Comparison of ENCODE assay signal across 19 cellular contexts in the genomic region with DNA sequence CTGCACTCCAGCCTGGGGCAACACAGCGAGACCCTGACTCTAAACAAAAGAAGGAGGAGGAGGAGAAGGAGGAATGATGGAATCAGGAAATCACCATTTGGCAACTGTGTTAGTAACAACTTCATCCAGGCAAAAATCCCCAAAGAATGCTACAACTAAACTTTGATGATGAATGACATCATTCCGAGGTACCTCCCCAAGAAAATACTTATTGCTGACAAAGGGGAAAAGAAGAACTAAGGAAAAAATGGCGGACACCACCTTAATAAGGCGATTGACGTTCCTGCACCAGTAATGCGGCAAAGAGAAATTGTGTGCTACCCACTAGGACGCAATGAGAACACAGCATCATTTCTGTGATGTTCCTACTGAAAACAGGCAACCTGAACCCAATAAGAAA.
DNase-seq lines count a peak whose midpoint lies in the region; ATAC-seq, FAIRE-seq and TF ChIP-seq lines count a peak whose summit lies in the region.
"Had no signal": no experiment of that assay in that cellular context is flagged by ENCODE, and none has a peak within 500 bp of the region (broad histone marks: within the 10 kb centered on the region; RNA-seq: fewer than 3 reads in every experiment).

No MANE protein-coding gene starts in this region.

- H3K79me2 ChIP-seq in K562 (ENCODE audit: control insufficient read depth, insufficient read depth, low read length) = no peaks in the 10 kb centered on the region

- CTCF ChIA-PET in K562 (lab: Yijun Ruan, JAX; ENCODE audit: low intra/inter-chr PET ratio) = interaction anchor here (2.6 to 2.8 kb wide), 2 partner anchors 320 to 394 kb away, joined by 13 read pairs; no protein-coding TSS in a partner anchor

- H2AFZ ChIP-seq in K562 (ENCODE audit: low read depth, low read length) = no peak overlapping the region

- H3K9me1 ChIP-seq in K562 (ENCODE audit: control insufficient read depth, insufficient read depth, low read length) = no peaks in the 10 kb centered on the region

- TF ChIP-seq POLR2A in K562 (conservative IDR thresholded peaks at IDR 0.05) = no peak

- peak overlapping the region; percentile 13 to 35 for H3K4me3 Mint-ChIP-seq in activated T-cell treated with anti-CD3 and anti-CD28 coated beads, Interleukin-2, amount 50 U/mL, for 72 hours
- H3K4me3 Mint-ChIP-seq in activated T-cell treated with anti-CD3 and anti-CD28 coated beads, Interleukin-2, amount 50 U/mL, for 4 hours = no peak overlapping the region
- H3K4me3 Mint-ChIP-seq in natural killer cell = peak overlapping the region; percentile 29
- H3K4me3 Mint-ChIP-seq: HFFc6 had no signal

- H3K9me3 Mint-ChIP-seq in activated T-cell treated with anti-CD3 and anti-CD28 coated beads, Interleukin-2, amount 50 U/mL, for 72 hours = peaks cover 11% of the 10 kb centered on the region in 2 donors
- peaks cover 16% of the 10 kb centered on the region for H3K9me3 Mint-ChIP-seq in activated T-cell treated with anti-CD3 and anti-CD28 coated beads, Interleukin-2, amount 50 U/mL, for 4 hours
- peaks cover 4 to 10% of the 10 kb centered on the region in 2 donors for H3K9me3 Mint-ChIP-seq in natural killer cell

- H3K4me2 ChIP-seq in K562 (ENCODE audit: insufficient read depth, low read length) = no peak overlapping the region

- TF ChIP-seq CTCF in K562 (IDR thresholded peaks at IDR 0.05 in 2 of 3, conservative IDR thresholded peaks at IDR 0.05 in 1 of 3; ENCODE audit: insufficient read depth in 2 of 3, low read depth in 1 of 3, low read length in 3 of 3) (no peak), natural killer cell (IDR thresholded peaks at IDR 0.05) (no peak)

- no peak for FAIRE-seq in K562 (lab: Jason Lieb, UNC)
- FAIRE-seq: HTR-8/SVneo had no signal

- POLR2A ChIA-PET in K562 (lab: Yijun Ruan, JAX) = no interaction called here

- H3K9ac ChIP-seq in K562 (ENCODE audit: insufficient read depth in 1 of 2, low read depth in 2 of 2, low read length in 2 of 2) = no peak overlapping the region

- no TSS peak for BruUV-seq in K562 (replicated peaks; lab: Mats Ljungman, UMichigan)

- H3K4me1 ChIP-seq in K562 (replicated peaks in 1 of 2; ENCODE audit: control insufficient read depth in 2 of 2, insufficient read depth in 2 of 2, low read length in 2 of 2) = peaks cover 0 to 4% of the 10 kb centered on the region in 2 experiments; a peak in 1 of 5 replicates

- in situ Hi-C loops in K562 (cut with MboI) = loop anchor here (25.0 kb wide), 1 partner anchor 900 kb away; a partner anchor contains a TSS

- no peak for ATAC-seq in activated T-cell treated with anti-CD3 and anti-CD28 coated beads, Interleukin-2, amount 50 U/mL, for 72 hours (replicated peaks in 1 of 2)
- no peak for ATAC-seq in activated T-cell treated with anti-CD3 and anti-CD28 coated beads, Interleukin-2, amount 50 U/mL, for 4 hours
- ATAC-seq in K562 (no peak), natural killer cell (no peak)
- ATAC-seq: HCT116 had no signal

- peaks cover 0 to 10% of the 10 kb centered on the region in 2 donors for H3K36me3 Mint-ChIP-seq in activated T-cell treated with anti-CD3 and anti-CD28 coated beads, Interleukin-2, amount 50 U/mL, for 72 hours (ENCODE audit: insufficient read depth in 2 of 2)
- no peaks in the 10 kb centered on the region for H3K36me3 Mint-ChIP-seq in activated T-cell treated with anti-CD3 and anti-CD28 coated beads, Interleukin-2, amount 50 U/mL, for 4 hours (ENCODE audit: insufficient read depth)
- H3K36me3 Mint-ChIP-seq in natural killer cell = peaks cover 17% of the 10 kb centered on the region
- H3K36me3 Mint-ChIP-seq: CD14-positive monocyte; CD4-positive, alpha-beta memory T cell had no signal

- no peak overlapping the region for H3K4me3 ChIP-seq in K562

- peaks cover 13% of the 10 kb centered on the region for H3K4me1 Mint-ChIP-seq in activated T-cell treated with anti-CD3 and anti-CD28 coated beads, Interleukin-2, amount 50 U/mL, for 72 hours (ENCODE audit: low read depth)
- peaks cover 3% of the 10 kb centered on the region for H3K4me1 Mint-ChIP-seq in activated T-cell treated with anti-CD3 and anti-CD28 coated beads, Interleukin-2, amount 50 U/mL, for 4 hours (ENCODE audit: low read depth)
- peaks cover 14 to 15% of the 10 kb centered on the region in 2 donors for H3K4me1 Mint-ChIP-seq in natural killer cell

- H3K27me3 Mint-ChIP-seq in activated T-cell treated with anti-CD3 and anti-CD28 coated beads, Interleukin-2, amount 50 U/mL, for 72 hours (ENCODE audit: low read depth) = peaks cover 50% of the 10 kb centered on the region
- H3K27me3 Mint-ChIP-seq in activated T-cell treated with anti-CD3 and anti-CD28 coated beads, Interleukin-2, amount 50 U/mL, for 4 hours (ENCODE audit: low read depth) = peaks cover 57% of the 10 kb centered on the region
- peaks cover 37 to 55% of the 10 kb centered on the region in 2 donors for H3K27me3 Mint-ChIP-seq in natural killer cell (ENCODE audit: low read depth in 2 of 2)

- no peaks in the 10 kb centered on the region for H3K36me3 ChIP-seq in K562 (ENCODE audit: control insufficient read depth, insufficient read depth, low read length)
- H3K36me3 ChIP-seq: BLaER1 had no signal

- TF ChIP-seq EP300 in K562 (IDR thresholded peaks at IDR 0.05; ENCODE audit: low read length) = no peak

- no peak overlapping the region for H3K27ac Mint-ChIP-seq in activated T-cell treated with anti-CD3 and anti-CD28 coated beads, Interleukin-2, amount 50 U/mL, for 72 hours
- no peak overlapping the region for H3K27ac Mint-ChIP-seq in natural killer cell
- H3K27ac Mint-ChIP-seq: CD4-positive, alpha-beta memory T cell; HFFc6 had no signal

- no peak for DNase-seq in activated T-cell treated with anti-CD3 and anti-CD28 coated beads, Interleukin-2, amount 50 U/mL, for 72 hours
- no peak for DNase-seq in activated T-cell treated with anti-CD3 and anti-CD28 coated beads, Interleukin-2, amount 50 U/mL, for 4 hours
- DNase-seq in K562 (ENCODE audit: extremely low read depth in 1 of 4, low spot score in 3 of 4) (no peak), natural killer cell (no peak), DMS53 (lab: John Stamatoyannopoulos, UW) (no peak), occipital lobe (lab: John Stamatoyannopoulos, UW) (no peak), superior temporal gyrus (ENCODE audit: extremely low spot score) (no peak)
- DNase-seq: CD4-positive, alpha-beta memory T cell; DMS153; DMS79 treated with DMSO at 0.1 percent for 48 hours; GF-D8; GOT3; H7; HFFc6 had no signal

- no peak overlapping the region for H3K27ac ChIP-seq in K562 (ENCODE audit: extremely low read depth, low read depth, low read length)
- H3K27ac ChIP-seq: 22Rv1, BLaER1 had no signal

- H4K20me1 ChIP-seq in K562 (replicated peaks; ENCODE audit: control insufficient read depth, insufficient read depth, low read length) = 0 out of 2 replicates have a peak, but pooled peaks cover 6% of the 10 kb centered on the region
- H4K20me1 ChIP-seq: BLaER1 had no signal

- no peaks in the 10 kb centered on the region for H3K9me3 ChIP-seq in K562 (replicated peaks; ENCODE audit: control insufficient read depth, insufficient read depth, low read depth, low read length)

- intact Hi-C loops in K562 (cut with micrococcal nuclease) = loop anchor here (2.0 kb wide), 2 partner anchors 319 to 393 kb away; no protein-coding TSS in a partner anchor
- intact Hi-C loops in natural killer cell (cut with micrococcal nuclease) = no loop called here

- no peak for TF ChIP-seq RAD21 in K562 (CRISPR knock-in tag; conservative IDR thresholded peaks at IDR 0.05 in 1 of 2, IDR thresholded peaks at IDR 0.05 in 1 of 2)

- 10% methylated on average over 7 of the region's 7 CpGs for WGBS in K562 (ENCODE audit: insufficient coverage, low coverage, missing lambda C conversion rate)

- H3K27me3 ChIP-seq in K562 (ENCODE audit: control insufficient read depth in 2 of 2, insufficient read depth in 2 of 2, low read length in 2 of 2) = peaks cover 3 to 4% of the 10 kb centered on the region in 2 experiments; a peak in 1 of 5 replicates
- H3K27me3 ChIP-seq: BLaER1 had no signal

TF ChIP-seq in K562, 482 proteins besides CTCF, POLR2A, EP300 and RAD21:
- TF ChIP-seq MAFF (IDR thresholded peaks at IDR 0.05; ENCODE audit: low read length) (peak; percentile 42), C11orf30 (IDR thresholded peaks at IDR 0.05; ENCODE audit: low read depth) (peak; percentile 41; the same call in 1 of the 2 replicates), MAFG (tag; conservative IDR thresholded peaks at IDR 0.05) (peak; percentile 58), TAF15 (IDR thresholded peaks at IDR 0.05; ENCODE audit: low read depth, low read length) (no peak), ZNF316 (IDR thresholded peaks at IDR 0.05) (peak; percentile 71), DACH1 (IDR thresholded peaks at IDR 0.05; ENCODE audit: partially characterized antibody) (no peak), GATAD2B (IDR thresholded peaks at IDR 0.05; ENCODE audit: borderline replicate concordance) (no peak)
- TF ChIP-seq, protein P1, sequence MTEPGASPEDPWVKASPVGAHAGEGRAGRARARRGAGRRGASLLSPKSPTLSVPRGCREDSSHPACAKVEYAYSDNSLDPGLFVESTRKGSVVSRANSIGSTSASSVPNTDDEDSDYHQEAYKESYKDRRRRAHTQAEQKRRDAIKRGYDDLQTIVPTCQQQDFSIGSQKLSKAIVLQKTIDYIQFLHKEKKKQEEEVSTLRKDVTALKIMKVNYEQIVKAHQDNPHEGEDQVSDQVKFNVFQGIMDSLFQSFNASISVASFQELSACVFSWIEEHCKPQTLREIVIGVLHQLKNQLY (CRISPR knock-in tag; conservative IDR thresholded peaks at IDR 0.05) = no peak
